ENCODE assay signal across 8 cellular contexts in genomic region chrX:153927686-153927935, GRCh38. TPM values are rescaled to one million over a fixed set of nuclear protein-coding genes. Genes with fewer than 3 reads are reported as not detected.
DNase-seq lines count a peak whose midpoint lies in the region; ATAC-seq and TF ChIP-seq lines count a peak whose summit lies in the region.

No MANE protein-coding gene starts in this region.

- intact Hi-C loops in heart left ventricle (cut with DNase I) = loop anchor here in 4 of 10 donors (5.0 to 10.0 kb wide), 3 partner anchors 133 to 203 kb away; partner anchors contain the start of genes IDH3G (in 3 of the 4), SSR4 (in 3 of the 4), ABCD1 (in 1 of the 4) and BCAP31 (in 1 of the 4)
- intact Hi-C loops in Right ventricle myocardium inferior (cut with DNase I) = no loop called here
- intact Hi-C loops in MCF 10A (cut with micrococcal nuclease) = no loop called here
- intact Hi-C loops in aorta (cut with DNase I) = no loop called here

- H3K4me3 ChIP-seq in heart left ventricle (peak overlapping the region; percentile 22 to 82 (median 62)), aorta (ENCODE audit: low read length in 2 of 2) (peak overlapping the region; percentile 31 to 43)

- peaks cover 0 to 60% (median 24%) of the 10 kb centered on the region in 12 donors for H3K4me1 ChIP-seq in heart left ventricle
- H3K4me1 ChIP-seq in aorta (ENCODE audit: control insufficient read depth in 1 of 2, insufficient read depth in 2 of 2, low read length in 2 of 2) = no peaks in the 10 kb centered on the region

- H3K36me3 ChIP-seq in heart left ventricle (peaks cover 0 to 32% (median 13%) of the 10 kb centered on the region in 9 donors), aorta (ENCODE audit: control insufficient read depth in 1 of 2, insufficient read depth in 2 of 2, low read length in 1 of 2) (no peaks in the 10 kb centered on the region)

- ATAC-seq in heart left ventricle = no peak
- ATAC-seq in Right ventricle myocardium inferior = no peak
- no peak for ATAC-seq in aorta (ENCODE audit: low FRiP score)

- peaks cover 0 to 17% (median 0%) of the 10 kb centered on the region in 9 donors for H3K27me3 ChIP-seq in heart left ventricle
- no peaks in the 10 kb centered on the region for H3K27me3 ChIP-seq in aorta (ENCODE audit: control insufficient read depth in 1 of 2, insufficient read depth in 2 of 2, low read length in 1 of 2)

- POLR2A ChIA-PET in MCF 10A (lab: Yijun Ruan, JAX) = interaction anchor here (0.6 to 2.7 kb wide), 3 partner anchors 10 to 133 kb away, joined by 3 to 25 read pairs (median 8); partner anchors contain the start of genes IDH3G and SSR4

- no peak for TF ChIP-seq CTCF in heart left ventricle (IDR thresholded peaks at IDR 0.05)
- no peak for TF ChIP-seq CTCF in MCF 10A (IDR thresholded peaks at IDR 0.05; ENCODE audit: unreplicated experiment)
- no peak for TF ChIP-seq CTCF in mesothelial cell of epicardium (IDR thresholded peaks at IDR 0.05; ENCODE audit: unreplicated experiment)

- H3K9me3 Mint-ChIP-seq in MCF 10A (ENCODE audit: unreplicated experiment) (no peaks in the 10 kb centered on the region), mesothelial cell of epicardium (no peaks in the 10 kb centered on the region)

- 0 to 24% (median 9%) methylated on average over 4 to 6 of the region's 6 CpGs for WGBS in heart left ventricle, 4 donors
- 0 to 9% methylated on average over 5 to 6 of the region's 6 CpGs for WGBS in aorta, 2 donors

- TSS peak; percentile 43 for BruUV-seq in MCF 10A (replicated peaks; lab: Mats Ljungman, UMichigan)

- H3K27me3 Mint-ChIP-seq in MCF 10A (ENCODE audit: insufficient read depth, unreplicated experiment) (no peaks in the 10 kb centered on the region), mesothelial cell of epicardium (ENCODE audit: low read depth) (no peaks in the 10 kb centered on the region)

- H3K4me1 Mint-ChIP-seq in MCF 10A (ENCODE audit: insufficient read depth, unreplicated experiment) (peaks cover 6% of the 10 kb centered on the region), mesothelial cell of epicardium (peaks cover 21% of the 10 kb centered on the region)

- H3K27ac ChIP-seq in heart left ventricle (peak overlapping the region; percentile 92 to 100 (median 96)), aorta (ENCODE audit: low read depth in 1 of 2, low read length in 2 of 2) (peak overlapping the region in 1 of 2 donors; percentile 88)

- H3K4me3 Mint-ChIP-seq in MCF 10A (ENCODE audit: unreplicated experiment) (peak overlapping the region; percentile 79), mesothelial cell of epicardium (peak overlapping the region; percentile 78)

- TF ChIP-seq POLR2A in heart left ventricle (IDR thresholded peaks at IDR 0.05) = no peak

- DNase-seq in heart left ventricle = no peak
- DNase-seq in Right ventricle myocardium inferior (ENCODE audit: missing footprints) = no peak
- DNase-seq in MCF 10A (ENCODE audit: unreplicated experiment) = no peak
- DNase-seq in mesothelial cell of epicardium (ENCODE audit: low spot score in 2 of 2, unreplicated experiment in 2 of 2) = no peak
- DNase-seq in aorta = no peak
- DNase-seq in COLO668 (lab: John Stamatoyannopoulos, UW; ENCODE audit: unreplicated experiment) = no peak
- no peak for DNase-seq in occipital lobe (lab: John Stamatoyannopoulos, UW)
- no peak for DNase-seq in activated CD4-positive, alpha-beta T cell treated with anti-CD3 and anti-CD28 coated beads, Interleukin-2, amount 50 U/mL, for 1 hour

- CTCF ChIA-PET in MCF 10A (lab: Yijun Ruan, JAX) = interaction anchor here (0.6 to 1.0 kb wide), 2 partner anchors 164 to 320 kb away, joined by 3 read pairs; partner anchors contain the start of gene PLXNB3

- H3K9me3 ChIP-seq in heart left ventricle (no peaks in the 10 kb centered on the region), aorta (ENCODE audit: control insufficient read depth, low read length) (no peaks in the 10 kb centered on the region)

- peak overlapping the region; percentile 74 for H3K27ac Mint-ChIP-seq in MCF 10A (ENCODE audit: low read depth, unreplicated experiment)
- peak overlapping the region; percentile 92 for H3K27ac Mint-ChIP-seq in mesothelial cell of epicardium

- H3K36me3 Mint-ChIP-seq in MCF 10A (ENCODE audit: insufficient read depth, unreplicated experiment) (peaks cover 6% of the 10 kb centered on the region), mesothelial cell of epicardium (peaks cover 8% of the 10 kb centered on the region)

RNA-seq across cellular contexts. Expression of gene ARHGAP4, which starts 1.5 kb away (rescaled TPM):
- total RNA-seq in heart left ventricle (10 to 100 TPM in 4 of 9 donors, 1 to 10 TPM in 5; 6.8 to 55.8 (median 9.5) TPM), Right ventricle myocardium inferior (9.7 TPM), MCF 10A (2022) (2.3 and 2.6 TPM in 2 replicates), mesothelial cell of epicardium (52.2 to 64.4 TPM (median 62.8 TPM) in 3 replicates), aorta (10 to 100 TPM; 36.0 to 81.3 TPM), occipital lobe (6.6 TPM)
- polyA plus RNA-seq in heart left ventricle (10 to 100 TPM; 15.9 to 25.1 TPM), aorta (10 to 100 TPM; 13.5 to 31.9 TPM)

RNA-seq across cellular contexts. Expression of gene NAA10, which starts 7.2 kb away (rescaled TPM):
- total RNA-seq in heart left ventricle (100 to 1,000 TPM in 2 of 9 donors, 10 to 100 TPM in 7; 52.5 to 112 (median 72.1) TPM), Right ventricle myocardium inferior (80.6 TPM), MCF 10A (2022) (166 and 196 TPM in 2 replicates), mesothelial cell of epicardium (76.8 to 82.0 TPM (median 79.3 TPM) in 3 replicates), aorta (10 to 100 TPM; 70.2 to 87.3 TPM), occipital lobe (17.6 TPM)
- polyA plus RNA-seq in heart left ventricle (100 to 1,000 TPM; 120 to 221 TPM), aorta (100 to 1,000 TPM in 1 of 2 donors, 10 to 100 TPM in 1; 81.8 to 287 TPM)

RNA-seq across cellular contexts. Expression of gene RENBP, which starts 16.8 kb away (rescaled TPM):
- total RNA-seq in heart left ventricle = 10 to 100 TPM in 5 of 9 donors, 1 to 10 TPM in 4; 5.1 to 35.5 (median 10.2) TPM
- 1 to 10 TPM; 6.4 to 9.8 TPM for polyA plus RNA-seq in heart left ventricle
- 8.8 TPM for total RNA-seq in Right ventricle myocardium inferior
- total RNA-seq in MCF 10A (2022) = 0.23 TPM in 1 of 2 replicates, not detected in the other
- total RNA-seq in mesothelial cell of epicardium = 7.2 to 8.5 TPM (median 7.2 TPM) in 3 replicates
- 10 to 100 TPM; 13.1 to 20.9 TPM for total RNA-seq in aorta
- 10 to 100 TPM; 10.5 to 14.5 TPM for polyA plus RNA-seq in aorta
- total RNA-seq in occipital lobe = 2.8 TPM

RNA-seq across cellular contexts. Expression of gene AVPR2, which starts 23.1 kb away (rescaled TPM):
- total RNA-seq in heart left ventricle (10 to 100 TPM in 1 of 9 donors, 1 to 10 TPM in 8; 2.2 to 10.5 (median 3.0) TPM), Right ventricle myocardium inferior (3.2 TPM), MCF 10A (2022) (not detected in 2 replicates), mesothelial cell of epicardium (not detected in 3 replicates), aorta (1 to 10 TPM; 3.0 to 4.6 TPM), occipital lobe (not detected)
- polyA plus RNA-seq in heart left ventricle (1 to 10 TPM; 4.0 to 7.5 TPM), aorta (under 1 TPM in 1 of 2 donors, not detected in 1; 0.23 TPM)

RNA-seq across cellular contexts. Expression of gene L1CAM, which starts 41.6 kb away (rescaled TPM):
- total RNA-seq in heart left ventricle = 10 to 100 TPM in 1 of 9 donors, 1 to 10 TPM in 7, under 1 TPM in 1; 0.99 to 11.0 (median 3.1) TPM
- 1 to 10 TPM; 1.3 to 1.8 TPM for polyA plus RNA-seq in heart left ventricle
- total RNA-seq in Right ventricle myocardium inferior = 6.1 TPM
- 20.7 and 41.0 TPM in 2 replicates for total RNA-seq in MCF 10A (2022)
- 1.4 to 2.1 TPM (median 2.1 TPM) in 3 replicates for total RNA-seq in mesothelial cell of epicardium
- total RNA-seq in aorta = 10 to 100 TPM in 1 of 2 donors, 1 to 10 TPM in 1; 4.3 to 11.6 TPM
- 1 to 10 TPM in 1 of 2 donors, not detected in 1; 1.0 TPM for polyA plus RNA-seq in aorta
- 98.1 TPM for total RNA-seq in occipital lobe
